Comparison of ENCODE assay signal across 1 cellular context in the genomic region with DNA sequence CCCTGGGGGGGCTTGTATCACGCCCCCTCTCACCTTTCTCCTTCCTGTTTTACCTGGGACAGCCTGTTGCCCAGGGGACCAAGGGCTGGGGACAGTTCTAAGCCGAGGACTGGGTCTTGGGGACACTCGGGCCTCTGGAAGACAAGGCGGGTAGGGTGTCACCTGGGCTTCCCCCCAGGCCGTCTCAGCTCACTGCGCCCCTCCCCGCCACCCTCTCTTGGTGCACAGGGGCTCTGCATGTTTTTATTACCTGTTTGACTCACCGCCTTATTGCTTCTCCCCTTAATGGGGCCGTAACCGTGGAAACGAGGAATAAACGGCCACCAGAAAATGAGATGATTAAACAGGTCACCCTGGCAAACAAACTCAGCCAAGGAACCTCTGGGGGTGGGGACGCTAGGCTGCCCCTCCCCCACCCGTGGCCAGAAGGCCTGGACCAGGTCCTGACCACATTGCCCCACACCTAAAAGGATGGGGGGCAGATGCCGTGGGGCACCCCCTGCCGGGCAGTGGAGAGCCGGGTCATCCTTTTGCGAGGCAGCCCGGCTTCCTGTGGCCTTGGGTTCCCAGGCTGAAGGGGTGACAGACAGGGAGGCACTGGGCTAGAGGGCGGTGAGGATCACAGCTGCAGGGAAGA.
TF ChIP-seq lines count a peak whose summit lies in the region.

No MANE protein-coding gene starts in this region.

TF ChIP-seq in HepG2, 621 proteins besides CTCF, POLR2A, EP300 and RAD21 (continued from another document and continues in another):
- no peak for TF ChIP-seq GFI1 (CRISPR knock-in tag; IDR thresholded peaks at IDR 0.05; ENCODE audit: borderline replicate concordance)
- TF ChIP-seq ZNF543 (CRISPR knock-in tag; IDR thresholded peaks at IDR 0.05): no peak
- TF ChIP-seq NR2F1 (CRISPR knock-in tag; IDR thresholded peaks at IDR 0.05): no peak; a peak in 1 of 4 replicates
- TF ChIP-seq, protein P1, sequence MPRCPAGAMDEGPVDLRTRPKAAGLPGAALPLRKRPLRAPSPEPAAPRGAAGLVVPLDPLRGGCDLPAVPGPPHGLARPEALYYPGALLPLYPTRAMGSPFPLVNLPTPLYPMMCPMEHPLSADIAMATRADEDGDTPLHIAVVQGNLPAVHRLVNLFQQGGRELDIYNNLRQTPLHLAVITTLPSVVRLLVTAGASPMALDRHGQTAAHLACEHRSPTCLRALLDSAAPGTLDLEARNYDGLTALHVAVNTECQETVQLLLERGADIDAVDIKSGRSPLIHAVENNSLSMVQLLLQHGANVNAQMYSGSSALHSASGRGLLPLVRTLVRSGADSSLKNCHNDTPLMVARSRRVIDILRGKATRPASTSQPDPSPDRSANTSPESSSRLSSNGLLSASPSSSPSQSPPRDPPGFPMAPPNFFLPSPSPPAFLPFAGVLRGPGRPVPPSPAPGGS (CRISPR knock-in tag; IDR thresholded peaks at IDR 0.05): no peak
- peak; percentile 72; the same call in 1 of the 2 replicates for TF ChIP-seq ZNF710 (CRISPR knock-in tag; IDR thresholded peaks at IDR 0.05; ENCODE audit: borderline replicate concordance)
- TF ChIP-seq ZNF468 (CRISPR knock-in tag; IDR thresholded peaks at IDR 0.05): no peak
- no peak; the same call in 1 of the 2 replicates for TF ChIP-seq PHF21A (CRISPR knock-in tag; IDR thresholded peaks at IDR 0.05)
- no peak for TF ChIP-seq GATA4 (IDR thresholded peaks at IDR 0.05; ENCODE audit: borderline replicate concordance, low read depth)
- TF ChIP-seq REST (IDR thresholded peaks at IDR 0.05; ENCODE audit: borderline replicate concordance in 1 of 2, low read depth in 1 of 2, low read length in 2 of 2): no peak
- 0 out of 2 replicates have a peak, but pooled peaks have one; percentile 77 for TF ChIP-seq SMYD3 (CRISPR knock-in tag; IDR thresholded peaks at IDR 0.05)
- no peak for TF ChIP-seq ZNF580 (CRISPR knock-in tag; IDR thresholded peaks at IDR 0.05; ENCODE audit: borderline replicate concordance, low read depth)
- no peak for TF ChIP-seq PHF5A (CRISPR knock-in tag; IDR thresholded peaks at IDR 0.05; ENCODE audit: low read depth, unreplicated experiment)
- TF ChIP-seq ONECUT2 (CRISPR knock-in tag; IDR thresholded peaks at IDR 0.05): no peak
- peak; percentile 31; the same call in 1 of the 2 replicates for TF ChIP-seq FOXC1 (CRISPR knock-in tag; IDR thresholded peaks at IDR 0.05; ENCODE audit: borderline replicate concordance)
- TF ChIP-seq, protein P2, sequence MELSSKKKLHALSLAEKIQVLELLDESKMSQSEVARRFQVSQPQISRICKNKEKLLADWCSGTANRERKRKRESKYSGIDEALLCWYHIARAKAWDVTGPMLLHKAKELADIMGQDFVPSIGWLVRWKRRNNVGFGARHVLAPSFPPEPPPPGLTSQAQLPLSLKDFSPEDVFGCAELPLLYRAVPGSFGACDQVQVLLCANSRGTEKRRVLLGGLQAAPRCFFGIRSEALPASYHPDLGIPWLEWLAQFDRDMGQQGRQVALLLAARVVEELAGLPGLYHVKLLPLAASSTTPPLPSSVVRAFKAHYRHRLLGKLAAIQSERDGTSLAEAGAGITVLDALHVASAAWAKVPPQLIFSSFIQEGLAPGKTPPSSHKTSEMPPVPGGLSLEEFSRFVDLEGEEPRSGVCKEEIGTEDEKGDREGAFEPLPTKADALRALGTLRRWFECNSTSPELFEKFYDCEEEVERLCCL (CRISPR knock-in tag; IDR thresholded peaks at IDR 0.05; ENCODE audit: borderline replicate concordance): no peak
- no peak for TF ChIP-seq PHF20 (CRISPR knock-in tag; IDR thresholded peaks at IDR 0.05)
- no peak for TF ChIP-seq ZNF20 (CRISPR knock-in tag; IDR thresholded peaks at IDR 0.05)
- no peak for TF ChIP-seq ZFP36L2 (CRISPR knock-in tag; IDR thresholded peaks at IDR 0.05)
- TF ChIP-seq, protein P3, sequence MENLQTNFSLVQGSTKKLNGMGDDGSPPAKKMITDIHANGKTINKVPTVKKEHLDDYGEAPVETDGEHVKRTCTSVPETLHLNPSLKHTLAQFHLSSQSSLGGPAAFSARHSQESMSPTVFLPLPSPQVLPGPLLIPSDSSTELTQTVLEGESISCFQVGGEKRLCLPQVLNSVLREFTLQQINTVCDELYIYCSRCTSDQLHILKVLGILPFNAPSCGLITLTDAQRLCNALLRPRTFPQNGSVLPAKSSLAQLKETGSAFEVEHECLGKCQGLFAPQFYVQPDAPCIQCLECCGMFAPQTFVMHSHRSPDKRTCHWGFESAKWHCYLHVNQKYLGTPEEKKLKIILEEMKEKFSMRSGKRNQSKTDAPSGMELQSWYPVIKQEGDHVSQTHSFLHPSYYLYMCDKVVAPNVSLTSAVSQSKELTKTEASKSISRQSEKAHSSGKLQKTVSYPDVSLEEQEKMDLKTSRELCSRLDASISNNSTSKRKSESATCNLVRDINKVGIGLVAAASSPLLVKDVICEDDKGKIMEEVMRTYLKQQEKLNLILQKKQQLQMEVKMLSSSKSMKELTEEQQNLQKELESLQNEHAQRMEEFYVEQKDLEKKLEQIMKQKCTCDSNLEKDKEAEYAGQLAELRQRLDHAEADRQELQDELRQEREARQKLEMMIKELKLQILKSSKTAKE (CRISPR knock-in tag; IDR thresholded peaks at IDR 0.05; ENCODE audit: borderline replicate concordance): peak; percentile 65; the same call in 1 of the 2 replicates
- TF ChIP-seq, protein P4, sequence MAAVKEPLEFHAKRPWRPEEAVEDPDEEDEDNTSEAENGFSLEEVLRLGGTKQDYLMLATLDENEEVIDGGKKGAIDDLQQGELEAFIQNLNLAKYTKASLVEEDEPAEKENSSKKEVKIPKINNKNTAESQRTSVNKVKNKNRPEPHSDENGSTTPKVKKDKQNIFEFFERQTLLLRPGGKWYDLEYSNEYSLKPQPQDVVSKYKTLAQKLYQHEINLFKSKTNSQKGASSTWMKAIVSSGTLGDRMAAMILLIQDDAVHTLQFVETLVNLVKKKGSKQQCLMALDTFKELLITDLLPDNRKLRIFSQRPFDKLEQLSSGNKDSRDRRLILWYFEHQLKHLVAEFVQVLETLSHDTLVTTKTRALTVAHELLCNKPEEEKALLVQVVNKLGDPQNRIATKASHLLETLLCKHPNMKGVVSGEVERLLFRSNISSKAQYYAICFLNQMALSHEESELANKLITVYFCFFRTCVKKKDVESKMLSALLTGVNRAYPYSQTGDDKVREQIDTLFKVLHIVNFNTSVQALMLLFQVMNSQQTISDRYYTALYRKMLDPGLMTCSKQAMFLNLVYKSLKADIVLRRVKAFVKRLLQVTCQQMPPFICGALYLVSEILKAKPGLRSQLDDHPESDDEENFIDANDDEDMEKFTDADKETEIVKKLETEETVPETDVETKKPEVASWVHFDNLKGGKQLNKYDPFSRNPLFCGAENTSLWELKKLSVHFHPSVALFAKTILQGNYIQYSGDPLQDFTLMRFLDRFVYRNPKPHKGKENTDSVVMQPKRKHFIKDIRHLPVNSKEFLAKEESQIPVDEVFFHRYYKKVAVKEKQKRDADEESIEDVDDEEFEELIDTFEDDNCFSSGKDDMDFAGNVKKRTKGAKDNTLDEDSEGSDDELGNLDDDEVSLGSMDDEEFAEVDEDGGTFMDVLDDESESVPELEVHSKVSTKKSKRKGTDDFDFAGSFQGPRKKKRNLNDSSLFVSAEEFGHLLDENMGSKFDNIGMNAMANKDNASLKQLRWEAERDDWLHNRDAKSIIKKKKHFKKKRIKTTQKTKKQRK (IDR thresholded peaks at IDR 0.05; ENCODE audit: low read length): no peak
- TF ChIP-seq TOE1 (CRISPR knock-in tag; IDR thresholded peaks at IDR 0.05): no peak
- no peak for TF ChIP-seq PTBP1 (IDR thresholded peaks at IDR 0.05; ENCODE audit: low read depth, low read length, poor library complexity, severe bottlenecking)
- TF ChIP-seq, protein P5, sequence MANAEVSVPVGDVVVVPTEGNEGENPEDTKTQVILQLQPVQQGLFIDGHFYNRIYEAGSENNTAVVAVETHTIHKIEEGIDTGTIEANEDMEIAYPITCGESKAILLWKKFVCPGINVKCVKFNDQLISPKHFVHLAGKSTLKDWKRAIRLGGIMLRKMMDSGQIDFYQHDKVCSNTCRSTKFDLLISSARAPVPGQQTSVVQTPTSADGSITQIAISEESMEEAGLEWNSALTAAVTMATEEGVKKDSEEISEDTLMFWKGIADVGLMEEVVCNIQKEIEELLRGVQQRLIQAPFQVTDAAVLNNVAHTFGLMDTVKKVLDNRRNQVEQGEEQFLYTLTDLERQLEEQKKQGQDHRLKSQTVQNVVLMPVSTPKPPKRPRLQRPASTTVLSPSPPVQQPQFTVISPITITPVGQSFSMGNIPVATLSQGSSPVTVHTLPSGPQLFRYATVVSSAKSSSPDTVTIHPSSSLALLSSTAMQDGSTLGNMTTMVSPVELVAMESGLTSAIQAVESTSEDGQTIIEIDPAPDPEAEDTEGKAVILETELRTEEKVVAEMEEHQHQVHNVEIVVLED (CRISPR knock-in tag; IDR thresholded peaks at IDR 0.05; ENCODE audit: borderline replicate concordance): no peak
- no peak for TF ChIP-seq CC2D1A (CRISPR knock-in tag; IDR thresholded peaks at IDR 0.05)
- TF ChIP-seq, protein P6, sequence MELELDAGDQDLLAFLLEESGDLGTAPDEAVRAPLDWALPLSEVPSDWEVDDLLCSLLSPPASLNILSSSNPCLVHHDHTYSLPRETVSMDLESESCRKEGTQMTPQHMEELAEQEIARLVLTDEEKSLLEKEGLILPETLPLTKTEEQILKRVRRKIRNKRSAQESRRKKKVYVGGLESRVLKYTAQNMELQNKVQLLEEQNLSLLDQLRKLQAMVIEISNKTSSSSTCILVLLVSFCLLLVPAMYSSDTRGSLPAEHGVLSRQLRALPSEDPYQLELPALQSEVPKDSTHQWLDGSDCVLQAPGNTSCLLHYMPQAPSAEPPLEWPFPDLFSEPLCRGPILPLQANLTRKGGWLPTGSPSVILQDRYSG (CRISPR knock-in tag; IDR thresholded peaks at IDR 0.05): no peak
- 0 out of 2 replicates have a peak, but pooled peaks have one; percentile 45 for TF ChIP-seq ZNF784 (CRISPR knock-in tag; IDR thresholded peaks at IDR 0.05; ENCODE audit: borderline replicate concordance)
- no peak for TF ChIP-seq ZNF44 (CRISPR knock-in tag; IDR thresholded peaks at IDR 0.05)
- no peak for TF ChIP-seq RBFOX2 (IDR thresholded peaks at IDR 0.05; ENCODE audit: low read depth, low read length)
- no peak for TF ChIP-seq ZNF629 (CRISPR knock-in tag; conservative IDR thresholded peaks at IDR 0.05)
- 0 out of 2 replicates have a peak, but pooled peaks have one; percentile 34 for TF ChIP-seq HNRNPL (IDR thresholded peaks at IDR 0.05; ENCODE audit: low read depth, low read length)
- no peak for TF ChIP-seq ZBTB3 (CRISPR knock-in tag; IDR thresholded peaks at IDR 0.05; ENCODE audit: borderline replicate concordance, low read depth)
- TF ChIP-seq ZNF768 (CRISPR knock-in tag; IDR thresholded peaks at IDR 0.05): 0 out of 2 replicates have a peak, but pooled peaks have one; percentile 27
- no peak for TF ChIP-seq SRY (CRISPR knock-in tag; IDR thresholded peaks at IDR 0.05)
- 0 out of 2 replicates have a peak, but pooled peaks have one; percentile 3 for TF ChIP-seq MTA1 (CRISPR knock-in tag; IDR thresholded peaks at IDR 0.05; ENCODE audit: borderline replicate concordance)
- TF ChIP-seq SP5 (CRISPR knock-in tag; IDR thresholded peaks at IDR 0.05; ENCODE audit: borderline replicate concordance, low read depth): no peak
